18 cellular contexts compared by ENCODE assay signal in the genomic region with DNA sequence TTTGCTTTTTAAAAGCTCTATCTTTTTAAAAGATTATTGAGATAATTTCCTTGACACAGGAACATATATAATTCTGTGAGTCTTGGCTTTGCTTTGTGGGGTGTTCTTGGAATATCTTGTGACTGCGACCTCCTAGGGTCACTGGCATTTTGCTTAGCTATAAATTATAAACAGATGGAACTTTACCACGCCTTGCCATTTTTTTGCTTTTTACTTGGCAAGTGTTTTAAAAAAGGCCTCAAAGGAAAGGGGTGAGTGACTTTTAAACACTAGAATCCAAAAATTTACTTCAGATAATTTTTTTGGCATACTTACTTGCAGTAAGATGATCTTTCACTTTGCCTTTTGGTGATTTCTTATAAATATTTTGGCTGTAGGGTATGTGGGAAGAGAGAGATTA. TPM values are rescaled to one million over a fixed set of nuclear protein-coding genes. Genes with fewer than 3 reads are reported as not detected.
A peak's percentile ranks its signal among the peaks of the same experiment; 100 is the strongest.
DNase-seq lines count a peak whose midpoint lies in the region; ATAC-seq and TF ChIP-seq lines count a peak whose summit lies in the region.
"Had no signal": no experiment of that assay in that cellular context is flagged by ENCODE, and none has a peak within 500 bp of the region (broad histone marks: within the 10 kb centered on the region; RNA-seq: fewer than 3 reads in every experiment).

No MANE protein-coding gene starts in this region.

- H3K27ac ChIP-seq in IMR-90 (ENCODE audit: insufficient read depth, low read length): no peak overlapping the region
- H3K27ac ChIP-seq: A549, SJSA1 had no signal

- H3K23ac ChIP-seq in IMR-90 (ENCODE audit: low read depth, low read length): no peak overlapping the region

- TF ChIP-seq POLR2A in IMR-90 (IDR thresholded peaks at IDR 0.05; ENCODE audit: low read depth, low read length): no peak

- no peak overlapping the region for H2BK5ac ChIP-seq in IMR-90 (ENCODE audit: low read depth, low read length, poor library complexity, severe bottlenecking)

- no TSS peak for BruUV-seq in IMR-90 (replicated peaks; lab: Mats Ljungman, UMichigan)

- no peak overlapping the region; a peak in 1 of 4 replicates for H4K8ac ChIP-seq in IMR-90 (ENCODE audit: low read depth in 2 of 2, low read length in 2 of 2)

- no peaks in the 10 kb centered on the region for H3K9me3 ChIP-seq in IMR-90 (ENCODE audit: control insufficient read depth, insufficient read depth, low read length)
- H3K9me3 ChIP-seq: A549, SJSA1 had no signal

- no peak overlapping the region for H2AFZ ChIP-seq in IMR-90 (replicated peaks; ENCODE audit: low read length, poor library complexity)

- no peak overlapping the region for H2AK9ac ChIP-seq in IMR-90 (replicated peaks; ENCODE audit: low read depth, low read length, poor library complexity)

- H4K5ac ChIP-seq in IMR-90 (ENCODE audit: low read depth, low read length): no peak overlapping the region

- WGBS in IMR-90 (ENCODE audit: extremely low coverage in 2 of 2, insufficient read length in 1 of 2), 2 experiments: no CpG with 5 or more reads among the region's 2 CpGs

- TF ChIP-seq CTCF in IMR-90 (conservative IDR thresholded peaks at IDR 0.05; ENCODE audit: low read depth, low read length) (no peak), fibroblast of villous mesenchyme (IDR thresholded peaks at IDR 0.05; ENCODE audit: insufficient read depth, low read depth, low read length) (no peak), GM13976 (IDR thresholded peaks at IDR 0.05; ENCODE audit: borderline replicate concordance, control extremely low read depth, extremely low read depth, insufficient read depth, missing control alignments) (no peak)

- DNase-seq in IMR-90 (peak; percentile 2), dedifferentiated amniotic fluid mesenchymal stem cell (ENCODE audit: extremely low spot score) (peak; percentile 28), fibroblast of villous mesenchyme (ENCODE audit: low read depth) (peak; percentile 6), stromal cell of bone marrow (ENCODE audit: low read depth) (peak; percentile 2), NCI-H1694 (lab: John Stamatoyannopoulos, UW) (no peak), midbrain (lab: John Stamatoyannopoulos, UW) (no peak), GM13976 (ENCODE audit: low spot score) (no peak)
- DNase-seq: CD4-positive, CD25-positive, alpha-beta regulatory T cell; COR-L47; DMS79; H9; Karpas-422; NCI-H1694 treated with DMSO at 0.1 percent for 48 hours; NCI-H446 treated with DMSO at 0.1 percent for 48 hours; NCI-H526 treated with DMSO at 0.1 percent for 48 hours had no signal

- in situ Hi-C loops in IMR-90 (cut with MboI; ENCODE audit: low sequenced_read_pairs) (no loop called here), GM13976 (cut with MboI; ENCODE audit: low sequenced_read_pairs, unreplicated experiment) (no loop called here)

- no peak overlapping the region for H4K91ac ChIP-seq in IMR-90 (ENCODE audit: insufficient read depth, low read depth, low read length)

- POLR2A ChIA-PET in IMR-90 (lab: Charles Lee; ENCODE audit: unreplicated experiment): interaction anchor here (0.6 kb wide), 1 partner anchor 33 kb away, joined by 3 read pairs; no protein-coding TSS in a partner anchor

- H3K36me3 ChIP-seq in IMR-90 (ENCODE audit: control insufficient read depth, insufficient read depth, low read length): 0 out of 2 replicates have a peak, but pooled peaks cover 1% of the 10 kb centered on the region
- H3K36me3 ChIP-seq: SJSA1 had no signal

- H2BK15ac ChIP-seq in IMR-90 (ENCODE audit: low read depth, low read length): no peak overlapping the region

- H3K27me3 ChIP-seq in IMR-90 (ENCODE audit: control insufficient read depth, insufficient read depth, low read length): no peaks in the 10 kb centered on the region
- H3K27me3 ChIP-seq: SJSA1 had no signal

- no peaks in the 10 kb centered on the region for H3K79me1 ChIP-seq in IMR-90 (ENCODE audit: low read depth in 1 of 2, low read length in 2 of 2)

- no peak overlapping the region for H3K9ac ChIP-seq in IMR-90 (ENCODE audit: low read depth, low read length)

- no peak overlapping the region for H3K4me3 ChIP-seq in IMR-90 (ENCODE audit: insufficient read depth, low read depth, low read length)
- no peak overlapping the region for H3K4me3 ChIP-seq in fibroblast of villous mesenchyme (ENCODE audit: low read depth, low read length)
- H3K4me3 ChIP-seq: A549, SJSA1 had no signal

- no peak overlapping the region for H3K18ac ChIP-seq in IMR-90 (ENCODE audit: low read depth, low read length)

- H2BK20ac ChIP-seq in IMR-90 (ENCODE audit: low read depth, low read length): no peak overlapping the region

- H3K4ac ChIP-seq in IMR-90 (ENCODE audit: low read depth, low read length): no peak overlapping the region

- dilution Hi-C loops in IMR-90 (cut with HindIII; ENCODE audit: low sequenced_read_pairs, unreplicated experiment): no loop called here

- no peak for ATAC-seq in IMR-90 (ENCODE audit: low read depth)
- ATAC-seq: A549, Right ventricle myocardium inferior had no signal

- CTCF ChIA-PET in IMR-90 (lab: Yijun Ruan, JAX): interaction anchor here (1.0 kb wide), 1 partner anchor 13 kb away, joined by 3 read pairs; no protein-coding TSS in a partner anchor

- H3K9me1 ChIP-seq in IMR-90 (ENCODE audit: insufficient read depth, low read length): no peaks in the 10 kb centered on the region

- H2BK120ac ChIP-seq in IMR-90 (ENCODE audit: low read depth, low read length): no peak overlapping the region

- no peak overlapping the region for H3K56ac ChIP-seq in IMR-90 (ENCODE audit: extremely low read depth, insufficient read depth, low read length)

- TF ChIP-seq RAD21 in IMR-90 (IDR thresholded peaks at IDR 0.05; ENCODE audit: low read length): no peak

- intact Hi-C loops in IMR-90 (cut with micrococcal nuclease): no loop called here

- peaks cover 6% of the 10 kb centered on the region for H3K4me1 ChIP-seq in IMR-90 (ENCODE audit: control insufficient read depth, insufficient read depth, low read length)
- H3K4me1 ChIP-seq: SJSA1 had no signal

- no peak overlapping the region for H3K14ac ChIP-seq in IMR-90 (replicated peaks; ENCODE audit: low read depth, low read length)

- H4K20me1 ChIP-seq in IMR-90 (ENCODE audit: insufficient read depth, low read length): no peaks in the 10 kb centered on the region

- no peak overlapping the region; the same call in 1 of the 2 replicates for H3K4me2 ChIP-seq in IMR-90 (ENCODE audit: low read depth, low read length)
- H3K4me2 ChIP-seq: A549 had no signal

- H2AK5ac ChIP-seq in IMR-90 (ENCODE audit: low read depth, low read length): no peak overlapping the region

TF ChIP-seq in IMR-90, 13 proteins besides CTCF, POLR2A, EP300 and RAD21:
- TF ChIP-seq MAFK (IDR thresholded peaks at IDR 0.05; ENCODE audit: low read depth, low read length) (no peak), ELK1 (IDR thresholded peaks at IDR 0.05; ENCODE audit: borderline replicate concordance, low read depth, low read length) (no peak), CHD1 (IDR thresholded peaks at IDR 0.05; ENCODE audit: low read depth, low read length) (no peak), BHLHE40 (IDR thresholded peaks at IDR 0.05; ENCODE audit: low read depth, low read length) (no peak), SMC3 (IDR thresholded peaks at IDR 0.05; ENCODE audit: low read depth, low read length) (no peak), FOS (IDR thresholded peaks at IDR 0.05; ENCODE audit: low read depth, low read length) (no peak), CEBPB (IDR thresholded peaks at IDR 0.05; ENCODE audit: low read depth, low read length) (no peak), RFX5 (IDR thresholded peaks at IDR 0.05; ENCODE audit: low read depth, low read length) (no peak), MXI1 (IDR thresholded peaks at IDR 0.05; ENCODE audit: borderline replicate concordance, low read depth, low read length) (no peak)
- TF ChIP-seq, protein P1, sequence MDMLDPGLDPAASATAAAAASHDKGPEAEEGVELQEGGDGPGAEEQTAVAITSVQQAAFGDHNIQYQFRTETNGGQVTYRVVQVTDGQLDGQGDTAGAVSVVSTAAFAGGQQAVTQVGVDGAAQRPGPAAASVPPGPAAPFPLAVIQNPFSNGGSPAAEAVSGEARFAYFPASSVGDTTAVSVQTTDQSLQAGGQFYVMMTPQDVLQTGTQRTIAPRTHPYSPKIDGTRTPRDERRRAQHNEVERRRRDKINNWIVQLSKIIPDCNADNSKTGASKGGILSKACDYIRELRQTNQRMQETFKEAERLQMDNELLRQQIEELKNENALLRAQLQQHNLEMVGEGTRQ (IDR thresholded peaks at IDR 0.05; ENCODE audit: low read depth, low read length): no peak

RNA-seq across cellular contexts. Expression of gene ALG6, which starts 43.7 kb away (rescaled TPM):
- 4.8 and 12.2 TPM in 2 replicates for total RNA-seq in IMR-90 (2012; rRNA removed)
- 4.2 and 6.5 TPM in 2 replicates for polyA plus RNA-seq in IMR-90 (2012; rRNA removed)
- 0.68 and 0.77 TPM in 2 replicates for polyA plus RNA-seq in IMR-90 (2012; cell fraction: cytosol; rRNA removed)
- polyA plus RNA-seq in IMR-90 (2012; cell fraction: nucleus; rRNA removed; ENCODE audit: low replicate concordance): 0.74 and 11.6 TPM in 2 replicates
- total RNA-seq in fibroblast of villous mesenchyme: 8.7 and 13.0 TPM in 2 replicates

Comparison
In these comparisons a context has a peak if more than half of its experiments do, and no peak if none do; other contexts are left out.
1. DNase-seq: peak in IMR-90 (single experiment), dedifferentiated amniotic fluid mesenchymal stem cell (single experiment), fibroblast of villous mesenchyme (single experiment) and stromal cell of bone marrow (single experiment); none in NCI-H1694 (single experiment), midbrain (single experiment) and GM13976 (single experiment).